Comparison of ENCODE assay signal across 20 cellular contexts in genomic region chr3:126127452-126127851, GRCh38. TPM values are rescaled to one million over a fixed set of nuclear protein-coding genes. Genes with fewer than 3 reads are reported as not detected.
A peak's percentile ranks its signal among the peaks of the same experiment; 100 is the strongest.
DNase-seq lines count a peak whose midpoint lies in the region; ATAC-seq and TF ChIP-seq lines count a peak whose summit lies in the region.
"Had no signal": no experiment of that assay in that cellular context is flagged by ENCODE, and none has a peak within 500 bp of the region (broad histone marks: within the 10 kb centered on the region; RNA-seq: fewer than 3 reads in every experiment).

No MANE protein-coding gene starts in this region.

- H3K4me3 Mint-ChIP-seq in endodermal cell (no peak overlapping the region), natural killer cell (no peak overlapping the region), type B pancreatic cell (no peak overlapping the region)
- H3K4me3 Mint-ChIP-seq: CD4-positive, CD25-positive, alpha-beta regulatory T cell had no signal

- no peak overlapping the region for H3K9ac ChIP-seq in endodermal cell (ENCODE audit: extremely low read depth, low read length, poor library complexity, severe bottlenecking)
- H3K9ac ChIP-seq: GM23248 had no signal

- no peaks in the 10 kb centered on the region for H3K9me3 Mint-ChIP-seq in endodermal cell
- H3K9me3 Mint-ChIP-seq in natural killer cell, result no peaks in the 10 kb centered on the region
- H3K9me3 Mint-ChIP-seq in type B pancreatic cell, result no peaks in the 10 kb centered on the region
- H3K9me3 Mint-ChIP-seq: activated T-helper 2 cell treated with anti-CD3 and anti-CD28 coated beads, Interferon-gamma antibody, Interleukin-2, Interleukin-4, amounts not matched to agents 10 μg/mL and 5 μg/mL and 100 μg/mL, durations not matched to agents 14 hours and 24 hours and 36 hours had no signal

- H3K27me3 ChIP-seq in endodermal cell (ENCODE audit: control insufficient read depth, insufficient read depth, low read length, poor library complexity, severe bottlenecking), result no peaks in the 10 kb centered on the region
- H3K27me3 ChIP-seq in tibial artery, result no peaks in the 10 kb centered on the region
- H3K27me3 ChIP-seq: cardiac muscle cell, ovary had no signal

- peaks cover 2% of the 10 kb centered on the region for H3K27me3 Mint-ChIP-seq in endodermal cell (ENCODE audit: insufficient read depth)
- H3K27me3 Mint-ChIP-seq in natural killer cell (ENCODE audit: low read depth in 2 of 2), result peaks cover 3 to 19% of the 10 kb centered on the region in 2 donors
- H3K27me3 Mint-ChIP-seq in type B pancreatic cell, result no peaks in the 10 kb centered on the region

- 92% methylated on average over 6 to 10 of the region's 10 CpGs for WGBS in endodermal cell (ENCODE audit: insufficient coverage in 1 of 2, insufficient read length in 1 of 2), 2 experiments

- no peaks in the 10 kb centered on the region for H3K9me3 ChIP-seq in endodermal cell (ENCODE audit: control insufficient read depth, low read length)
- H3K9me3 ChIP-seq in tibial artery, result no peaks in the 10 kb centered on the region
- H3K9me3 ChIP-seq: ovary had no signal

- intact Hi-C loops in natural killer cell (cut with micrococcal nuclease) (no loop called here), tibial artery (cut with DNase I; ENCODE audit: low total_unique reads) (no loop called here)

- H3K36me3 ChIP-seq in endodermal cell (ENCODE audit: control insufficient read depth, insufficient read depth, low read length) (no peaks in the 10 kb centered on the region), tibial artery (no peaks in the 10 kb centered on the region)
- H3K36me3 ChIP-seq: cardiac muscle cell, ovary had no signal

- H3K36me3 Mint-ChIP-seq in endodermal cell (ENCODE audit: low read depth) (no peaks in the 10 kb centered on the region), natural killer cell (no peaks in the 10 kb centered on the region), type B pancreatic cell (no peaks in the 10 kb centered on the region)
- H3K36me3 Mint-ChIP-seq: CD4-positive, CD25-positive, alpha-beta regulatory T cell had no signal

- H3K4me1 ChIP-seq in endodermal cell (ENCODE audit: control insufficient read depth, insufficient read depth, low read length) (no peaks in the 10 kb centered on the region), tibial artery (peaks cover 0 to 7% (median 0%) of the 10 kb centered on the region in 4 donors)

- peak; percentile 58 for DNase-seq in activated effector memory CD4-positive, alpha-beta T cell treated with anti-CD3 and anti-CD28 coated beads, Interleukin-2, amount 50 U/mL, for 16 hours
- no peak for DNase-seq in activated effector memory CD4-positive, alpha-beta T cell treated with Interleukin-2 at 50 U/mL for 16 hours
- DNase-seq in endodermal cell (peak; percentile 28), natural killer cell (peak; percentile 1), type B pancreatic cell (ENCODE audit: extremely low spot score, unreplicated experiment) (peak; percentile 69), tibial artery (no peak)
- DNase-seq: activated CD4-positive, alpha-beta T cell treated with anti-CD3 and anti-CD28 coated beads, Interleukin-2, amount 50 U/mL, for 4 hours; CD4-positive, CD25-positive, alpha-beta regulatory T cell; DMS153; erythroblast; GDM1; GM23248; small intestine; stimulated activated CD4-positive, alpha-beta T cell treated with anti-CD3 and anti-CD28 coated beads, Interleukin-4, amount 100 ng/mL, for 4 hours had no signal

- ATAC-seq in natural killer cell, result no peak
- ATAC-seq in HG02973 (IDR thresholded peaks at IDR 0.05; ENCODE audit: unreplicated experiment), result no peak
- ATAC-seq in HG03432 (IDR thresholded peaks at IDR 0.05; ENCODE audit: unreplicated experiment), result no peak

- H3K4me1 Mint-ChIP-seq in endodermal cell (no peaks in the 10 kb centered on the region), natural killer cell (no peaks in the 10 kb centered on the region), type B pancreatic cell (ENCODE audit: unreplicated experiment) (peaks cover under 1% of the 10 kb centered on the region)
- H3K4me1 Mint-ChIP-seq: CD4-positive, CD25-positive, alpha-beta regulatory T cell had no signal

- no peak overlapping the region for H3K4me3 ChIP-seq in endodermal cell (ENCODE audit: low read length)
- no peak overlapping the region for H3K4me3 ChIP-seq in tibial artery
- H3K4me3 ChIP-seq: cardiac muscle cell, GM23248, ovary had no signal

- TF ChIP-seq CTCF in endodermal cell (conservative IDR thresholded peaks at IDR 0.05) (no peak), natural killer cell (IDR thresholded peaks at IDR 0.05) (no peak), type B pancreatic cell (conservative IDR thresholded peaks at IDR 0.05) (no peak), tibial artery (IDR thresholded peaks at IDR 0.05) (no peak)

- no peak overlapping the region for H3K27ac ChIP-seq in endodermal cell (ENCODE audit: low read depth, low read length)
- no peak overlapping the region for H3K27ac ChIP-seq in tibial artery
- H3K27ac ChIP-seq: cardiac muscle cell, GM23248, ovary had no signal

- H3K27ac Mint-ChIP-seq in endodermal cell, result no peak overlapping the region
- no peak overlapping the region for H3K27ac Mint-ChIP-seq in natural killer cell
- H3K27ac Mint-ChIP-seq in type B pancreatic cell, result no peak overlapping the region
- H3K27ac Mint-ChIP-seq: activated T-helper 2 cell treated with anti-CD3 and anti-CD28 coated beads, Interferon-gamma antibody, Interleukin-2, Interleukin-4, amounts not matched to agents 10 μg/mL and 5 μg/mL and 100 μg/mL, durations not matched to agents 14 hours and 24 hours and 36 hours; CD4-positive, CD25-positive, alpha-beta regulatory T cell had no signal

RNA-seq across cellular contexts. Expression of gene SLC41A3, which starts 43.5 kb away (rescaled TPM):
- total RNA-seq in endodermal cell (10 to 100 TPM; 46.8 to 50.4 TPM), natural killer cell (10 to 100 TPM; 24.2 to 29.6 (median 27.1) TPM), type B pancreatic cell (ENCODE audit: low replicate concordance) (53.6 and 56.4 TPM in 2 replicates)
- polyA plus RNA-seq in endodermal cell (2013, experiment 1 of 2), result 48.2 TPM
- polyA plus RNA-seq in endodermal cell (2013, experiment 2 of 2), result 42.7 TPM

RNA-seq across cellular contexts. Expression of gene ALDH1L1, which starts 52.9 kb away (rescaled TPM):
- 1 to 10 TPM; 1.0 to 1.6 TPM for total RNA-seq in endodermal cell
- polyA plus RNA-seq in endodermal cell (2013, experiment 1 of 2), result 1.6 TPM
- polyA plus RNA-seq in endodermal cell (2013, experiment 2 of 2), result 0.95 TPM
- not detected for total RNA-seq in natural killer cell
- 5.0 and 10.2 TPM in 2 replicates for total RNA-seq in type B pancreatic cell (ENCODE audit: low replicate concordance)
- total RNA-seq: activated T-helper 2 cell treated with anti-CD3 and anti-CD28 coated beads, Interferon-gamma antibody, Interleukin-2, Interleukin-4, amounts not matched to agents 10 μg/mL and 5 μg/mL and 100 μg/mL, durations not matched to agents 14 hours and 24 hours and 36 hours; CD4-positive, CD25-positive, alpha-beta regulatory T cell; GM23248; myocyte had no signal
- polyA plus RNA-seq: GM23248 had no signal

Comparison
In these comparisons a context has a peak if more than half of its experiments do, and no peak if none do; other contexts are left out.
1. DNase-seq: peak in activated effector memory CD4-positive, alpha-beta T cell treated with anti-CD3 and anti-CD28 coated beads, Interleukin-2, amount 50 U/mL, for 16 hours (single experiment), endodermal cell (single experiment), natural killer cell (single experiment) and type B pancreatic cell (single experiment); none in activated effector memory CD4-positive, alpha-beta T cell treated with Interleukin-2 at 50 U/mL for 16 hours (single experiment) and tibial artery (0 of 2).